In the genomic region with DNA sequence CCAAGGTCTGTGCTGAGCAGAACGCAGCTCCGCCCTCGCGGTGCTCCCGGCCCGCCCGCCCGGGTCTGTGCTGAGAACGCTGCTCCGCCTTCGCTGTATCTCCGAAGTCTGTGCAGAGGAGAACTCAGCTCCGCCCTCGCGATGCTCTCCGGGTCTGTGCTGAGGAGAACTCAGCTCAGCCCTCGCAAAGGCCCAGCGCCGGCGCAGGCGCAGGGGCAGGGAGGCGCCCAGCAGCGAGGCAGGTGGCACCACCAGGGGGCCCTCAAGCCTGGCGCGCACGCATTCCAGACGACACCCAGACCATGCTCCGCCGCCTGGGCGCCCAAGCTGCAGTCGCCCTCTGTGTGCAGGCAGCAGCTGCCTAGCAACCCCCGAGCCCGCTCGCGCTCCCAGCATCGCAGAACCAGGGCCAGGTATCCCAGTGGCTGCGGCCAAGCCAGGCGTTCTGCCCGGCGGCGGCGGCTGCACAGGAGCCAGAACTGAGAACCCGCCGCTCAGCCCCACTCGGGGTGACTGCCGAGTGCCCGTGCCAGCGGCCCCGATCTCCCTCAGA, we compare ENCODE assay signal across 8 cellular contexts.
DNase-seq lines count a peak whose midpoint lies in the region; TF ChIP-seq lines count a peak whose summit lies in the region.
"Not testable (repeated sequence)": the region's sequence is repeated elsewhere in the genome, so short reads cannot be mapped to it uniquely, and the experiment has no call there.

No MANE protein-coding gene starts in this region.

- WGBS in esophagus muscularis mucosa = no CpG with 5 or more reads among the region's 49 CpGs
- WGBS in suprapubic skin = 11% methylated on average over 7 of the region's 49 CpGs

- TF ChIP-seq EP300 in esophagus muscularis mucosa (IDR thresholded peaks at IDR 0.05); suprapubic skin (IDR thresholded peaks at IDR 0.05): not testable (repeated sequence)

- H3K9me3 ChIP-seq in esophagus muscularis mucosa; iPS-18c (ENCODE audit: control insufficient read depth, insufficient read depth, low read length); suprapubic skin: not testable (repeated sequence)

- not testable (repeated sequence) for TF ChIP-seq POLR2A in esophagus muscularis mucosa (IDR thresholded peaks at IDR 0.05; ENCODE audit: low read depth); suprapubic skin (IDR thresholded peaks at IDR 0.05)

- H3K36me3 ChIP-seq in esophagus muscularis mucosa, suprapubic skin: not testable (repeated sequence)

- DNase-seq in Caki2 (ENCODE audit: low read depth) (peak; percentile 93), NCI-H1105 treated with DMSO at 0.1 percent for 48 hours (lab: John Stamatoyannopoulos, UW) (peak; percentile 49), SK-N-DZ (ENCODE audit: low spot score) (peak; percentile 72), esophagus muscularis mucosa (ENCODE audit: extremely low spot score) (peak; percentile 84), posterior cingulate gyrus (peak in 8 of 10 donors; percentile 38 to 97 (median 78))
- DNase-seq in suprapubic skin (ENCODE audit: low spot score in 2 of 2) = not testable (repeated sequence)

- peak overlapping the region; percentile 62 for H3K27ac ChIP-seq in angular gyrus (ENCODE audit: low read depth, low read length)
- H3K27ac ChIP-seq in esophagus muscularis mucosa (replicated peaks in 1 of 4) = peak overlapping the region in 3 of 4 donors; percentile 55 to 80 (median 67)
- not testable (repeated sequence) for H3K27ac ChIP-seq in suprapubic skin

- in situ Hi-C loops in Caki2 (cut with HindIII; ENCODE audit: low pct_unique_long_range_greater_than_20kb, low sequenced_read_pairs) = not testable (repeated sequence)

- TF ChIP-seq CTCF in esophagus muscularis mucosa (IDR thresholded peaks at IDR 0.05) = peak; percentile 44 to 73 (median 47)
- peak in 1 of 2 donors; percentile 80 for TF ChIP-seq CTCF in suprapubic skin (IDR thresholded peaks at IDR 0.05)

- intact Hi-C loops in esophagus muscularis mucosa (cut with DNase I); posterior cingulate gyrus (cut with DNase I): not testable (repeated sequence)

- H3K27me3 ChIP-seq in esophagus muscularis mucosa, suprapubic skin: not testable (repeated sequence)

- H3K4me1 ChIP-seq in esophagus muscularis mucosa = peaks cover 0 to 15% (median 12%) of the 10 kb centered on the region in 4 donors
- H3K4me1 ChIP-seq in suprapubic skin = peaks cover 16% of the 10 kb centered on the region

- H3K4me3 ChIP-seq in esophagus muscularis mucosa (peak overlapping the region; percentile 40 to 61 (median 58)), iPS-18c (ENCODE audit: insufficient read depth, low read depth, low read length) (peak overlapping the region; percentile 38; the same call in 1 of the 2 replicates), suprapubic skin (peak overlapping the region; percentile 54)
